ENCODE assay signal across 21 cellular contexts in the genomic region with DNA sequence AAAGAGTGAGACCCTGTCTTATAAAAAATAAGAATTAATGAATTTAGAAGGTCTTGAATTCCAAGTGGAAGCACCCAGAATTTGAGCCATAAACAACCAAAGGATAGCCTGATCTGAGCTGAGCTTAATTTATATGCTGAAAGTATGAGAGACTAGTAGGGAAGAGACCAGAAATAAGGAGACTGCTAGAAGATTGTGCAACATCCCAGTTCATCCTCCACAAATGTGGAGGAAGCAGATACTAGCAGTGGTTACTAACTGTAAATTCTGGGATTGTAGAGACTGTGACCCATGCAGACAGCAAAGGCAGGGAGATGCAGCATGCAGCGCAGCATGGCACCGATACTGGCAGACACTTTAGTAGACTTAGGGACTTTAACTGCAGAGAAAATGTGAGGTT. TPM values are rescaled to one million over a fixed set of nuclear protein-coding genes. Genes with fewer than 3 reads are reported as not detected.
"Had no signal": no experiment of that assay in that cellular context is flagged by ENCODE, and none has a peak within 500 bp of the region (broad histone marks: within the 10 kb centered on the region; RNA-seq: fewer than 3 reads in every experiment).

No MANE protein-coding gene starts in this region.

- H3K4me3 Mint-ChIP-seq: activated CD4-positive, alpha-beta T cell treated with anti-CD3 and anti-CD28 coated beads, Interleukin-2, amount 10 ng/mL, durations not matched to agents 7 days and 5 days; activated naive CD8-positive, alpha-beta T cell treated with anti-CD3 and anti-CD28 coated beads, Interleukin-2, amount 10 ng/mL, durations not matched to agents 7 days and 5 days; activated T-helper 1 cell treated with anti-CD3 and anti-CD28 coated beads, Interleukin-12 subunit alpha, Interleukin-12 subunit beta, Interleukin-2, Interleukin-4 antibody, amounts not matched to agents 30 ng/mL and 10 ng/mL and 1 ng/mL, durations not matched to agents 14 hours and 24 hours and 36 hours; central memory CD8-positive, alpha-beta T cell; naive B cell; stimulated activated naive B cell treated with anti-CD40 and anti-IgM and Interleukin-4, amounts not matched to agents 10 μg/mL and 1 μg/mL and 100 μg/mL, for 72 hours had no signal

- H3K4me3 ChIP-seq: esophagus squamous epithelium, lower lobe of right lung, tibial artery had no signal

- H3K36me3 ChIP-seq: brain microvascular endothelial cell, esophagus squamous epithelium, lower lobe of right lung, neutrophil, tibial artery had no signal

- DNase-seq: activated CD4-positive, alpha-beta T cell treated with anti-CD3 and anti-CD28 coated beads, Interleukin-2, amount 10 ng/mL, durations not matched to agents 7 days and 5 days; activated CD8-positive, alpha-beta memory T cell treated with anti-CD3 and anti-CD28 coated beads, Interleukin-2, amount 50 U/mL, for 48 hours; activated naive CD8-positive, alpha-beta T cell treated with anti-CD3 and anti-CD28 coated beads, Interleukin-2, amount 10 ng/mL, durations not matched to agents 7 days and 5 days; anterior cingulate cortex; brain microvascular endothelial cell; cortex of kidney; effector CD4-positive, alpha-beta T cell; esophagus squamous epithelium; lower lobe of right lung; midbrain; naive B cell; stimulated activated CD4-positive, alpha-beta T cell treated with anti-CD3 and anti-CD28 coated beads, Interleukin-2, amount 100 ng/mL, for 48 hours; stimulated activated naive B cell treated with anti-CD40 and anti-IgM and Interleukin-4, amounts not matched to agents 10 μg/mL and 1 μg/mL and 100 μg/mL, for 72 hours; T-helper 2 cell; tibial artery had no signal

- H3K36me3 Mint-ChIP-seq: activated naive CD8-positive, alpha-beta T cell treated with anti-CD3 and anti-CD28 coated beads, Interleukin-2, amount 10 ng/mL, durations not matched to agents 7 days and 5 days; naive B cell had no signal

- H3K4me1 ChIP-seq: esophagus squamous epithelium, lower lobe of right lung, tibial artery had no signal

- H3K27ac ChIP-seq: brain microvascular endothelial cell, esophagus squamous epithelium, lower lobe of right lung, neutrophil, tibial artery had no signal

- H3K27ac Mint-ChIP-seq: activated CD4-positive, alpha-beta T cell treated with anti-CD3 and anti-CD28 coated beads, Interleukin-2, amount 10 ng/mL, durations not matched to agents 7 days and 5 days; activated naive CD8-positive, alpha-beta T cell treated with anti-CD3 and anti-CD28 coated beads, Interleukin-2, amount 10 ng/mL, durations not matched to agents 7 days and 5 days; activated T-helper 1 cell treated with anti-CD3 and anti-CD28 coated beads, Interleukin-12 subunit alpha, Interleukin-12 subunit beta, Interleukin-2, Interleukin-4 antibody, amounts not matched to agents 30 ng/mL and 10 ng/mL and 1 ng/mL, durations not matched to agents 14 hours and 24 hours and 36 hours; naive B cell; stimulated activated naive B cell treated with anti-CD40 and anti-IgM and Interleukin-4, amounts not matched to agents 10 μg/mL and 1 μg/mL and 100 μg/mL, for 72 hours had no signal

- ATAC-seq: lower lobe of right lung; stimulated activated naive B cell treated with anti-CD40 and anti-IgM and Interleukin-4, amounts not matched to agents 10 μg/mL and 1 μg/mL and 100 μg/mL, for 72 hours had no signal

- H3K9me3 ChIP-seq: esophagus squamous epithelium, lower lobe of right lung, neutrophil had no signal

- H3K27me3 ChIP-seq: brain microvascular endothelial cell, esophagus squamous epithelium, neutrophil, tibial artery had no signal

- H3K4me1 Mint-ChIP-seq: activated CD4-positive, alpha-beta T cell treated with anti-CD3 and anti-CD28 coated beads, Interleukin-2, amount 10 ng/mL, durations not matched to agents 7 days and 5 days; activated naive CD8-positive, alpha-beta T cell treated with anti-CD3 and anti-CD28 coated beads, Interleukin-2, amount 10 ng/mL, durations not matched to agents 7 days and 5 days; central memory CD8-positive, alpha-beta T cell; naive B cell; stimulated activated naive B cell treated with anti-CD40 and anti-IgM and Interleukin-4, amounts not matched to agents 10 μg/mL and 1 μg/mL and 100 μg/mL, for 72 hours had no signal

RNA-seq across cellular contexts. Expression of gene SULT1C2, which starts 1.5 kb away (rescaled TPM):
- total RNA-seq: activated CD4-positive, alpha-beta T cell treated with anti-CD3 and anti-CD28 coated beads, Interleukin-2, amount 10 ng/mL, durations not matched to agents 7 days and 5 days; activated naive CD8-positive, alpha-beta T cell treated with anti-CD3 and anti-CD28 coated beads, Interleukin-2, amount 10 ng/mL, durations not matched to agents 7 days and 5 days; activated T-helper 1 cell treated with anti-CD3 and anti-CD28 coated beads, Interleukin-12 subunit alpha, Interleukin-12 subunit beta, Interleukin-2, Interleukin-4 antibody, amounts not matched to agents 30 ng/mL and 10 ng/mL and 1 ng/mL, durations not matched to agents 14 hours and 24 hours and 36 hours; fibroblast of villous mesenchyme had no signal

RNA-seq across cellular contexts. Expression of gene SULT1C3, which starts 47.4 kb away (rescaled TPM):
- total RNA-seq: activated CD4-positive, alpha-beta T cell treated with anti-CD3 and anti-CD28 coated beads, Interleukin-2, amount 10 ng/mL, durations not matched to agents 7 days and 5 days; activated naive CD8-positive, alpha-beta T cell treated with anti-CD3 and anti-CD28 coated beads, Interleukin-2, amount 10 ng/mL, durations not matched to agents 7 days and 5 days; activated T-helper 1 cell treated with anti-CD3 and anti-CD28 coated beads, Interleukin-12 subunit alpha, Interleukin-12 subunit beta, Interleukin-2, Interleukin-4 antibody, amounts not matched to agents 30 ng/mL and 10 ng/mL and 1 ng/mL, durations not matched to agents 14 hours and 24 hours and 36 hours; esophagus squamous epithelium; fibroblast of villous mesenchyme; lower lobe of right lung; skeletal muscle tissue; subcutaneous adipose tissue had no signal
